In genomic region chr9:136324501-136325300, GRCh38 we compare ENCODE assay signal across 11 cellular contexts. TPM values are rescaled to one million over a fixed set of nuclear protein-coding genes. Genes with fewer than 3 reads are reported as not detected.
DNase-seq lines count a peak whose midpoint lies in the region; ATAC-seq, FAIRE-seq and TF ChIP-seq lines count a peak whose summit lies in the region.
"Had no signal": no experiment of that assay in that cellular context is flagged by ENCODE, and none has a peak within 500 bp of the region (broad histone marks: within the 10 kb centered on the region; RNA-seq: fewer than 3 reads in every experiment).

No MANE protein-coding gene starts in this region.

- 86 to 94% methylated on average over 13 to 24 of the region's 24 CpGs for WGBS in endodermal cell (ENCODE audit: insufficient coverage in 1 of 2, insufficient read length in 1 of 2), 2 experiments
- WGBS in pancreas, 2 donors = 46 to 56% methylated on average over 23 to 24 of the region's 24 CpGs

- H3K4me1 Mint-ChIP-seq in endodermal cell = peaks cover 6% of the 10 kb centered on the region

- H3K27me3 Mint-ChIP-seq in endodermal cell (ENCODE audit: insufficient read depth) = no peaks in the 10 kb centered on the region

- H3K27me3 ChIP-seq in endodermal cell (ENCODE audit: control insufficient read depth, insufficient read depth, low read length, poor library complexity, severe bottlenecking) (no peaks in the 10 kb centered on the region), pancreas (no peaks in the 10 kb centered on the region), SJCRH30 (peaks cover 17% of the 10 kb centered on the region)
- H3K27me3 ChIP-seq: esophagus muscularis mucosa had no signal

- H3K4me3 ChIP-seq in endodermal cell (ENCODE audit: low read length) = no peak overlapping the region
- H3K4me3 ChIP-seq in pancreas = no peak overlapping the region
- no peak overlapping the region for H3K4me3 ChIP-seq in SJCRH30
- H3K4me3 ChIP-seq: esophagus muscularis mucosa had no signal

- H3K9me3 ChIP-seq in endodermal cell (ENCODE audit: control insufficient read depth, low read length) (no peaks in the 10 kb centered on the region), pancreas (no peaks in the 10 kb centered on the region), SJCRH30 (replicated peaks) (0 out of 2 replicates have a peak, but pooled peaks cover 4% of the 10 kb centered on the region)
- H3K9me3 ChIP-seq: esophagus muscularis mucosa had no signal

- no peak overlapping the region for H3K27ac ChIP-seq in endodermal cell (ENCODE audit: low read depth, low read length)
- no peak overlapping the region for H3K27ac ChIP-seq in pancreas
- H3K27ac ChIP-seq in SJCRH30 = no peak overlapping the region

- no peak overlapping the region for H3K4me3 Mint-ChIP-seq in endodermal cell

- no peak overlapping the region for H3K27ac Mint-ChIP-seq in endodermal cell

- peak; percentile 35 to 69 (median 66) for ATAC-seq in pancreas

- DNase-seq in NCI-H2029 (lab: John Stamatoyannopoulos, UW) = peak; percentile 69
- DNase-seq in NCI-H2029 treated with DMSO at 0.1 percent for 48 hours (lab: John Stamatoyannopoulos, UW) = no peak
- DNase-seq in endodermal cell = peak; percentile 74
- DNase-seq in pancreas = peak in 3 of 6 donors; percentile 57 to 83 (median 68)
- no peak for DNase-seq in NOMO-1 (lab: John Stamatoyannopoulos, UW; ENCODE audit: unreplicated experiment in 2 of 2)
- DNase-seq in SJCRH30 = no peak
- DNase-seq: activated effector memory CD4-positive, alpha-beta T cell treated with anti-CD3 and anti-CD28 coated beads, Interleukin-2, amount 50 U/mL, for 16 hours; central memory CD4-positive, alpha-beta T cell; DMS79 had no signal

- intact Hi-C loops in pancreas (cut with DNase I) = no loop called here

- H3K4me1 ChIP-seq in endodermal cell (ENCODE audit: control insufficient read depth, insufficient read depth, low read length) = peaks cover 17% of the 10 kb centered on the region
- H3K4me1 ChIP-seq in pancreas = peaks cover 5 to 10% (median 7%) of the 10 kb centered on the region in 3 donors
- peaks cover 24% of the 10 kb centered on the region for H3K4me1 ChIP-seq in SJCRH30

- H3K36me3 Mint-ChIP-seq in endodermal cell (ENCODE audit: low read depth) = no peaks in the 10 kb centered on the region

- FAIRE-seq in pancreas (lab: Jason Lieb, UNC) = no peak

- no peak overlapping the region for H3K9ac ChIP-seq in endodermal cell (ENCODE audit: extremely low read depth, low read length, poor library complexity, severe bottlenecking)

- TF ChIP-seq CTCF in endodermal cell (conservative IDR thresholded peaks at IDR 0.05) = peak; percentile 50
- TF ChIP-seq CTCF in pancreas (IDR thresholded peaks at IDR 0.05) = no peak

- H3K9me3 Mint-ChIP-seq in endodermal cell = no peaks in the 10 kb centered on the region

- H3K36me3 ChIP-seq in endodermal cell (ENCODE audit: control insufficient read depth, insufficient read depth, low read length) = no peaks in the 10 kb centered on the region
- no peaks in the 10 kb centered on the region for H3K36me3 ChIP-seq in pancreas
- H3K36me3 ChIP-seq in SJCRH30 = no peaks in the 10 kb centered on the region
- H3K36me3 ChIP-seq: esophagus muscularis mucosa had no signal

RNA-seq across cellular contexts. Expression of gene GPSM1, which starts 2.6 kb away (rescaled TPM):
- 10 to 100 TPM; 37.2 to 38.6 TPM for total RNA-seq in endodermal cell
- polyA plus RNA-seq in endodermal cell (2013, experiment 1 of 2) = 48.0 TPM
- polyA plus RNA-seq in endodermal cell (2013, experiment 2 of 2) = 42.4 TPM
- total RNA-seq in pancreas = 10 to 100 TPM in 4 of 6 donors, 1 to 10 TPM in 2; 6.8 to 22.7 (median 11.5) TPM
- polyA plus RNA-seq in pancreas = 10 to 100 TPM; 33.7 to 54.4 TPM
- total RNA-seq in SJCRH30 (2014; rRNA removed; shearing (Covaris generic)) = 52.5 and 57.2 TPM in 2 replicates

RNA-seq across cellular contexts. Expression of gene CCDC187, which starts 20.8 kb away (rescaled TPM):
- total RNA-seq in endodermal cell = under 1 TPM; 0.04 to 0.09 TPM
- polyA plus RNA-seq in endodermal cell (2013, experiment 1 of 2) = 0.04 TPM
- polyA plus RNA-seq in endodermal cell (2013, experiment 2 of 2) = 0.04 TPM
- total RNA-seq in pancreas = under 1 TPM; 0.14 to 0.58 (median 0.36) TPM
- 1 to 10 TPM; 2.0 to 2.6 TPM for polyA plus RNA-seq in pancreas
- total RNA-seq in SJCRH30 (2014; rRNA removed; shearing (Covaris generic)) = 0.05 TPM in 1 of 2 replicates, not detected in the other
- total RNA-seq: esophagus muscularis mucosa, M059J had no signal

RNA-seq across cellular contexts. Expression of gene DNLZ, which starts 38.8 kb away (rescaled TPM):
- total RNA-seq in endodermal cell = 10 to 100 TPM; 12.6 to 20.1 TPM
- polyA plus RNA-seq in endodermal cell (2013, experiment 1 of 2) = 10.9 TPM
- polyA plus RNA-seq in endodermal cell (2013, experiment 2 of 2) = 9.2 TPM
- total RNA-seq in pancreas = 10 to 100 TPM; 10.1 to 26.8 (median 14.4) TPM
- polyA plus RNA-seq in pancreas = 10 to 100 TPM; 14.1 to 19.4 TPM
- 17.0 and 19.4 TPM in 2 replicates for total RNA-seq in SJCRH30 (2014; rRNA removed; shearing (Covaris generic))

RNA-seq across cellular contexts. Expression of gene CARD9, which starts 48.8 kb away (rescaled TPM):
- total RNA-seq in endodermal cell = 1 to 10 TPM in 1 of 2 donors, under 1 TPM in 1; 0.35 to 1.5 TPM
- 0.57 TPM for polyA plus RNA-seq in endodermal cell (2013, experiment 1 of 2)
- 0.21 TPM for polyA plus RNA-seq in endodermal cell (2013, experiment 2 of 2)
- 1 to 10 TPM in 2 of 6 donors, under 1 TPM in 4; 0.23 to 5.1 (median 0.86) TPM for total RNA-seq in pancreas
- polyA plus RNA-seq in pancreas = 1 to 10 TPM; 1.3 to 2.9 TPM
- 8.8 and 11.8 TPM in 2 replicates for total RNA-seq in SJCRH30 (2014; rRNA removed; shearing (Covaris generic))

Comparison
In these comparisons a context has a peak if more than half of its experiments do, and no peak if none do; other contexts are left out.
1. DNase-seq: peak in NCI-H2029 (single experiment) and endodermal cell (single experiment); none in NCI-H2029 treated with DMSO at 0.1 percent for 48 hours (single experiment), NOMO-1 (0 of 2) and SJCRH30 (0 of 2).